Comparison of ENCODE assay signal across 32 cellular contexts in the genomic region with DNA sequence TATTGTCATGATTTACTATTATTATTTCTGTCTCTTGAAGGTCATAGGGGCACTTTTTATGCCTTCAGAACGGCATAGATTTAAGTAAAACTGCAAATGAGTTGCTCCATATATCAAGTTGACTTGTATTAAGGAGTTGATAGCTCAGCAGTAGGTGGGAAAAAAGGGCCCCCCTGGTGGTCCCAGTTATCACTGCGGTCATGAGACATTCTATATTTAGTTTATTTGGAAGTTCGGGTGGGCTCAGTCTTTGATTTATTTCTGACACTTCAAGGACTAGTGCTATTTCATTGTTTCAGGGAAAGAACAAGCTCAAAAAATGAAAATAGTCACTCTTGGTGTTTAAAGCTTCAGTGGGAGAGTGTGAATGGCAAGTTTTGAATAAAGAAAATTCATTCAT.
A peak's percentile ranks its signal among the peaks of the same experiment; 100 is the strongest.
DNase-seq lines count a peak whose midpoint lies in the region; ATAC-seq, FAIRE-seq and TF ChIP-seq lines count a peak whose summit lies in the region.
"Had no signal": no experiment of that assay in that cellular context is flagged by ENCODE, and none has a peak within 500 bp of the region (broad histone marks: within the 10 kb centered on the region; RNA-seq: fewer than 3 reads in every experiment).

No MANE protein-coding gene starts in this region.

- no peak overlapping the region for H3K23ac ChIP-seq in mesendoderm (ENCODE audit: low read length)

- H3K79me2 ChIP-seq in mesendoderm (ENCODE audit: control insufficient read depth, insufficient read depth, low read length) (no peaks in the 10 kb centered on the region), PC-9 (ENCODE audit: low read depth) (no peaks in the 10 kb centered on the region)

- POLR2A ChIA-PET in WTC11 (lab: Charles Lee) (no interaction called here), PC-9 (lab: Charles Lee; ENCODE audit: unreplicated experiment) (no interaction called here)

- no peaks in the 10 kb centered on the region for H4K20me1 ChIP-seq in PC-9 (ENCODE audit: insufficient read depth)
- H4K20me1 ChIP-seq: BLaER1 treated with 17β-estradiol and CSF1 and Interleukin-3, amounts not matched to agents 10 nM and 100 nM had no signal

- no peaks in the 10 kb centered on the region for H3K9me3 Mint-ChIP-seq in WTC11
- H3K9me3 Mint-ChIP-seq: activated naive CD8-positive, alpha-beta T cell treated with anti-CD3 and anti-CD28 coated beads for 36 hours; activated T-helper 2 cell treated with anti-CD3 and anti-CD28 coated beads, Interferon-gamma antibody, Interleukin-2, Interleukin-4, amounts not matched to agents 10 μg/mL and 5 μg/mL and 100 μg/mL, durations not matched to agents 14 hours and 24 hours and 36 hours; central memory CD8-positive, alpha-beta T cell; HFFc6; stimulated activated naive B cell treated with anti-CD40 and anti-IgM and Interleukin-4, amounts not matched to agents 10 μg/mL and 1 μg/mL and 100 μg/mL, for 72 hours had no signal

- no peak overlapping the region for H3K4me3 Mint-ChIP-seq in WTC11
- H3K4me3 Mint-ChIP-seq: activated naive CD8-positive, alpha-beta T cell treated with anti-CD3 and anti-CD28 coated beads for 36 hours; central memory CD8-positive, alpha-beta T cell; HFFc6; stimulated activated naive B cell treated with anti-CD40 and anti-IgM and Interleukin-4, amounts not matched to agents 10 μg/mL and 1 μg/mL and 100 μg/mL, for 72 hours had no signal

- no peaks in the 10 kb centered on the region for H3K4me1 ChIP-seq in cardiac muscle cell (ENCODE audit: low read depth)
- H3K4me1 ChIP-seq in mesendoderm (ENCODE audit: control insufficient read depth, low read depth, low read length) = no peaks in the 10 kb centered on the region
- H3K4me1 ChIP-seq in PC-9 (replicated peaks; ENCODE audit: insufficient read depth) = no peaks in the 10 kb centered on the region
- H3K4me1 ChIP-seq: ascending aorta, Caco-2, heart left ventricle, spleen, vagina had no signal

- no peak overlapping the region for H2AFZ ChIP-seq in PC-9

- H3K4ac ChIP-seq in mesendoderm (ENCODE audit: low read depth, low read length) = no peak overlapping the region

- no peaks in the 10 kb centered on the region for H3K27me3 Mint-ChIP-seq in WTC11 (ENCODE audit: low read depth)
- H3K27me3 Mint-ChIP-seq: stimulated activated naive B cell treated with anti-CD40 and anti-IgM and Interleukin-4, amounts not matched to agents 10 μg/mL and 1 μg/mL and 100 μg/mL, for 72 hours had no signal

- no peak overlapping the region for H3K4me3 ChIP-seq in cardiac muscle cell
- no peak overlapping the region for H3K4me3 ChIP-seq in mesendoderm (ENCODE audit: low read length)
- no peak overlapping the region for H3K4me3 ChIP-seq in PC-9
- H3K4me3 ChIP-seq: ascending aorta; BLaER1 treated with 17β-estradiol and CSF1 and Interleukin-3, amounts not matched to agents 10 nM and 100 nM; heart left ventricle; K562; spleen; thoracic aorta; vagina had no signal

- no CpG with 5 or more reads among the region's 3 CpGs for whole genome bisulfite sequencing in mesendoderm (ENCODE audit: extremely low coverage, insufficient coverage, low lambda C conversion rate)

- no peak overlapping the region for H2AK5ac ChIP-seq in mesendoderm (ENCODE audit: low read length)

- no peaks in the 10 kb centered on the region for H3K27me3 ChIP-seq in cardiac muscle cell
- H3K27me3 ChIP-seq in mesendoderm (ENCODE audit: insufficient read depth, low read length, poor library complexity) = no peaks in the 10 kb centered on the region
- no peaks in the 10 kb centered on the region for H3K27me3 ChIP-seq in PC-9 (ENCODE audit: insufficient read depth, low read depth)
- H3K27me3 ChIP-seq: ascending aorta; BLaER1 treated with 17β-estradiol and CSF1 and Interleukin-3, amounts not matched to agents 10 nM and 100 nM; heart left ventricle; spleen; vagina had no signal

- DNase-seq in cardiac muscle cell (ENCODE audit: low read depth in 1 of 2, low spot score in 1 of 2) (peak in 1 of 2 donors; percentile 15), Right ventricle myocardium inferior (ENCODE audit: missing footprints) (no peak), WTC11 (ENCODE audit: low spot score) (peak; percentile 33), mesendoderm (peak; percentile 26), PC-9 (no peak), SW480 (ENCODE audit: low spot score) (no peak), H54 (ENCODE audit: insufficient read length, low spot score) (no peak)
- DNase-seq: activated CD4-positive, alpha-beta T cell treated with anti-CD3 and anti-CD28 coated beads, Interleukin-2, amount 50 U/mL, for 1 hour; activated CD8-positive, alpha-beta memory T cell treated with anti-CD3 and anti-CD28 coated beads, Interleukin-2, amount 50 U/mL, for 4 hours; activated naive CD8-positive, alpha-beta T cell treated with anti-CD3 and anti-CD28 coated beads for 36 hours; Caco-2; heart left ventricle; HFFc6; left cardiac atrium; MM.1S; NCI-H1436; NCI-H510A treated with DMSO at 0.1 percent for 48 hours; occipital lobe; retina; spleen; stimulated activated CD4-positive, alpha-beta T cell treated with anti-CD3 and anti-CD28 coated beads, Interleukin-4, amount 100 ng/mL, for 24 hours; stimulated activated naive B cell treated with anti-CD40 and anti-IgM and Interleukin-4, amounts not matched to agents 10 μg/mL and 1 μg/mL and 100 μg/mL, for 72 hours; T-helper 2 cell had no signal

- CTCF ChIA-PET in WTC11 (lab: Charles Lee) = interaction anchor here (0.6 to 2.1 kb wide), 13 partner anchors 8 to 165 kb away, joined by 3 to 10 read pairs (median 5); no protein-coding TSS in a partner anchor
- CTCF ChIA-PET in PC-9 (lab: Charles Lee) = no interaction called here

- H4K5ac ChIP-seq in mesendoderm (ENCODE audit: low read length) = no peak overlapping the region

- intact Hi-C loops in Right ventricle myocardium inferior (cut with DNase I) = no loop called here
- intact Hi-C loops in PC-9 (cut with micrococcal nuclease; ENCODE audit: unreplicated experiment) = no loop called here

- no peak overlapping the region for H3K56ac ChIP-seq in mesendoderm (ENCODE audit: low read length)

- no peak overlapping the region for H3K9ac ChIP-seq in mesendoderm (ENCODE audit: low read length)
- H3K9ac ChIP-seq: BLaER1 treated with 17β-estradiol and CSF1 and Interleukin-3, amounts not matched to agents 10 nM and 100 nM had no signal

- H3K4me1 Mint-ChIP-seq in WTC11 = peaks cover 11% of the 10 kb centered on the region
- H3K4me1 Mint-ChIP-seq: activated naive CD8-positive, alpha-beta T cell treated with anti-CD3 and anti-CD28 coated beads for 36 hours; central memory CD8-positive, alpha-beta T cell had no signal

- H3K9me3 ChIP-seq in cardiac muscle cell (ENCODE audit: low read depth) (no peaks in the 10 kb centered on the region), PC-9 (ENCODE audit: insufficient read depth, low read depth) (no peaks in the 10 kb centered on the region)
- H3K9me3 ChIP-seq: ascending aorta, Caco-2, heart left ventricle, spleen, thoracic aorta, vagina had no signal

- no peak overlapping the region for H3K18ac ChIP-seq in mesendoderm (ENCODE audit: low read length)

- peak; percentile 8 for TF ChIP-seq CTCF in cardiac muscle cell (IDR thresholded peaks at IDR 0.05; ENCODE audit: low read depth, low read length)
- TF ChIP-seq CTCF in WTC11 (IDR thresholded peaks at IDR 0.05) = 0 out of 2 replicates have a peak, but pooled peaks have one; percentile 15
- no peak for TF ChIP-seq CTCF in PC-9 (conservative IDR thresholded peaks at IDR 0.05)

- no peaks in the 10 kb centered on the region for H3K36me3 Mint-ChIP-seq in WTC11
- H3K36me3 Mint-ChIP-seq: activated naive CD8-positive, alpha-beta T cell treated with anti-CD3 and anti-CD28 coated beads for 36 hours; stimulated activated naive B cell treated with anti-CD40 and anti-IgM and Interleukin-4, amounts not matched to agents 10 μg/mL and 1 μg/mL and 100 μg/mL, for 72 hours had no signal

- H2BK5ac ChIP-seq in mesendoderm (ENCODE audit: low read length) = no peak overlapping the region

- H3K4me2 ChIP-seq in mesendoderm (ENCODE audit: low read length) (no peak overlapping the region), PC-9 (no peak overlapping the region)
- H3K4me2 ChIP-seq: BLaER1 treated with 17β-estradiol and CSF1 and Interleukin-3, amounts not matched to agents 10 nM and 100 nM had no signal

- H3K27ac ChIP-seq in cardiac muscle cell (no peak overlapping the region), mesendoderm (ENCODE audit: low read depth, low read length) (no peak overlapping the region), PC-9 (no peak overlapping the region)
- H3K27ac ChIP-seq: ascending aorta; BLaER1 treated with 17β-estradiol and CSF1 and Interleukin-3, amounts not matched to agents 10 nM and 100 nM; heart left ventricle; spleen; thoracic aorta; vagina had no signal

- H2BK120ac ChIP-seq in mesendoderm (ENCODE audit: low read depth, low read length) = no peak overlapping the region

- BruUV-seq in PC-9 (replicated peaks; lab: Mats Ljungman, UMichigan) = no TSS peak

- no peaks in the 10 kb centered on the region for H3K36me3 ChIP-seq in cardiac muscle cell
- no peaks in the 10 kb centered on the region for H3K36me3 ChIP-seq in mesendoderm (ENCODE audit: control insufficient read depth, insufficient read depth, low read length)
- H3K36me3 ChIP-seq in PC-9 (ENCODE audit: low read depth) = no peaks in the 10 kb centered on the region
- H3K36me3 ChIP-seq: ascending aorta; BLaER1 treated with 17β-estradiol and CSF1 and Interleukin-3, amounts not matched to agents 10 nM and 100 nM; heart left ventricle; spleen; thoracic aorta; vagina had no signal

- ATAC-seq in Right ventricle myocardium inferior (no peak), WTC11 (peak; percentile 53), HG03354 (IDR thresholded peaks at IDR 0.05; ENCODE audit: poor library complexity, severe bottlenecking, unreplicated experiment) (no peak)
- ATAC-seq: heart left ventricle; K562; left cardiac atrium; stimulated activated naive B cell treated with anti-CD40 and anti-IgM and Interleukin-4, amounts not matched to agents 10 μg/mL and 1 μg/mL and 100 μg/mL, for 72 hours had no signal

- no peaks in the 10 kb centered on the region for H3F3A ChIP-seq in PC-9 (ENCODE audit: insufficient read depth, low read depth)

- H3K27ac Mint-ChIP-seq in WTC11 = no peak overlapping the region
- H3K27ac Mint-ChIP-seq: activated naive CD8-positive, alpha-beta T cell treated with anti-CD3 and anti-CD28 coated beads for 36 hours; activated T-helper 2 cell treated with anti-CD3 and anti-CD28 coated beads, Interferon-gamma antibody, Interleukin-2, Interleukin-4, amounts not matched to agents 10 μg/mL and 5 μg/mL and 100 μg/mL, durations not matched to agents 14 hours and 24 hours and 36 hours; HFFc6; stimulated activated naive B cell treated with anti-CD40 and anti-IgM and Interleukin-4, amounts not matched to agents 10 μg/mL and 1 μg/mL and 100 μg/mL, for 72 hours had no signal

- no peak overlapping the region for H4K8ac ChIP-seq in mesendoderm (ENCODE audit: low read depth, low read length)

- H3K79me1 ChIP-seq in mesendoderm (ENCODE audit: low read length) = no peaks in the 10 kb centered on the region

- H3K9me2 ChIP-seq in PC-9 (ENCODE audit: insufficient read depth) = no peaks in the 10 kb centered on the region

- no peak overlapping the region for H2BK15ac ChIP-seq in mesendoderm (replicated peaks; ENCODE audit: low read depth)

- TF ChIP-seq POLR2A in H54 (IDR thresholded peaks at IDR 0.05; ENCODE audit: low read depth, low read length) = no peak

- no peak for FAIRE-seq in H54 (lab: Jason Lieb, UNC)
- FAIRE-seq: K562, RCC 7860 had no signal

TF ChIP-seq in WTC11, 78 proteins besides CTCF, POLR2A, EP300 and RAD21 (continues in another document):
- TF ChIP-seq SMAD3 (CRISPR knock-in tag; IDR thresholded peaks at IDR 0.05; ENCODE audit: borderline replicate concordance) = no peak
- no peak for TF ChIP-seq NR1H2 (CRISPR knock-in tag; IDR thresholded peaks at IDR 0.05)

Comparison
In these comparisons a context has a peak if more than half of its experiments do, and no peak if none do; other contexts are left out.
1. DNase-seq: peak in WTC11 (single experiment) and mesendoderm (single experiment); none in Right ventricle myocardium inferior (single experiment), PC-9 (0 of 2), SW480 (single experiment) and H54 (single experiment).